26 cellular contexts compared by ENCODE assay signal in the genomic region with DNA sequence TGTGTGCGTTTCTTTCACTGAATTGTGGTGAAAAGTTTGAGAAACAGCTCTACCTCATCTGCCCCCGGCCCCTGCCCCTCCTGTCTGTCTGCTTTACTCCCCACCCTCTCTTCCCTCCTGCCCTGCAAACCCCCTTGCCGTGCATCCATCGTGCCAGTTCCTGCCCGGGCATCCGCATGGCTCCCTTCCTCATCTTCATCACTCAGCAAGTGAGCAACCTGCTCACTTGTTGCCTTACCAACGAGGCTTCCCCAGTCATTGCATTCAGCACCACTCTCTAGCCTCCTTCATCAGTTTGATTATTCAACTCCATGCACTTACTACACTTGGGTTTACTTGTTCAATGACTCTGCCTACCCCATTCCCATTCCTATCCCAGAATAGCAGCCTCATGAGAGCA.
"Had no signal": no experiment of that assay in that cellular context is flagged by ENCODE, and none has a peak within 500 bp of the region (broad histone marks: within the 10 kb centered on the region; RNA-seq: fewer than 3 reads in every experiment).

No MANE protein-coding gene starts in this region.

- H3K4me1 ChIP-seq: pancreas, prostate gland, right lobe of liver, sigmoid colon, suprapubic skin, testis, tibial artery, transverse colon, upper lobe of right lung, vagina had no signal

- H3K36me3 ChIP-seq: pancreas, prostate gland, right lobe of liver, sigmoid colon, suprapubic skin, tibial artery, transverse colon, upper lobe of right lung, vagina had no signal

- FAIRE-seq: pancreas, small intestine had no signal

- H3K27me3 ChIP-seq: pancreas, right lobe of liver, testis, upper lobe of right lung, vagina had no signal

- H3K4me3 ChIP-seq: pancreas, prostate gland, right lobe of liver, sigmoid colon, suprapubic skin, testis, tibial artery, transverse colon, upper lobe of right lung, vagina had no signal

- ATAC-seq: naive thymus-derived CD8-positive, alpha-beta T cell; pancreas; right cardiac atrium; right lobe of liver; stimulated activated effector memory CD8-positive, alpha-beta T cell treated with anti-CD3 and anti-CD28 coated beads, Interleukin-12 subunit alpha, Interleukin-12 subunit beta, amount 100 ng/mL, for 72 hours; stimulated activated naive CD8-positive, alpha-beta T cell treated with anti-CD3 and anti-CD28 coated beads, Interleukin-15, amount 100 ng/mL, for 72 hours; stimulated activated naive CD8-positive, alpha-beta T cell treated with anti-CD3 and anti-CD28 coated beads, Interleukin-15, Interleukin-2, amounts not matched to agents 100 U/mL and 50 U/mL, for 24 hours; upper lobe of right lung had no signal

- H3K27ac ChIP-seq: pancreas, prostate gland, right lobe of liver, sigmoid colon, suprapubic skin, testis, tibial artery, transverse colon, upper lobe of right lung, vagina had no signal

- H3K9me3 ChIP-seq: pancreas, prostate gland, right lobe of liver, sigmoid colon, suprapubic skin, testis, transverse colon, upper lobe of right lung, vagina had no signal

- DNase-seq: naive B cell; naive thymus-derived CD8-positive, alpha-beta T cell; nephron progenitor cell; occipital lobe; pancreas; retina; right cardiac atrium; right lobe of liver; sigmoid colon; small intestine; stimulated activated CD4-positive, alpha-beta T cell treated with anti-CD3 and anti-CD28 coated beads, Interleukin-15, amount 100 ng/mL, for 24 hours; stimulated activated CD4-positive, alpha-beta T cell treated with anti-CD3 and anti-CD28 coated beads, Interleukin-2, amount 100 ng/mL, for 24 hours; stimulated activated CD4-positive, alpha-beta T cell treated with anti-CD3 and anti-CD28 coated beads, Interleukin-2, amount 100 ng/mL, for 48 hours; stimulated activated CD4-positive, alpha-beta T cell treated with anti-CD3 and anti-CD28 coated beads, Interleukin-4, amount 100 ng/mL, for 24 hours; stimulated activated naive CD4-positive, alpha-beta T cell; stimulated activated naive CD8-positive, alpha-beta T cell treated with anti-CD3 and anti-CD28 coated beads, Interleukin-15, amount 100 ng/mL, for 72 hours; stimulated activated naive CD8-positive, alpha-beta T cell treated with anti-CD3 and anti-CD28 coated beads, Interleukin-15, Interleukin-2, amounts not matched to agents 100 U/mL and 50 U/mL, for 24 hours; substantia nigra; testis; tibial artery; transverse colon; upper lobe of right lung had no signal
